In the genomic region with DNA sequence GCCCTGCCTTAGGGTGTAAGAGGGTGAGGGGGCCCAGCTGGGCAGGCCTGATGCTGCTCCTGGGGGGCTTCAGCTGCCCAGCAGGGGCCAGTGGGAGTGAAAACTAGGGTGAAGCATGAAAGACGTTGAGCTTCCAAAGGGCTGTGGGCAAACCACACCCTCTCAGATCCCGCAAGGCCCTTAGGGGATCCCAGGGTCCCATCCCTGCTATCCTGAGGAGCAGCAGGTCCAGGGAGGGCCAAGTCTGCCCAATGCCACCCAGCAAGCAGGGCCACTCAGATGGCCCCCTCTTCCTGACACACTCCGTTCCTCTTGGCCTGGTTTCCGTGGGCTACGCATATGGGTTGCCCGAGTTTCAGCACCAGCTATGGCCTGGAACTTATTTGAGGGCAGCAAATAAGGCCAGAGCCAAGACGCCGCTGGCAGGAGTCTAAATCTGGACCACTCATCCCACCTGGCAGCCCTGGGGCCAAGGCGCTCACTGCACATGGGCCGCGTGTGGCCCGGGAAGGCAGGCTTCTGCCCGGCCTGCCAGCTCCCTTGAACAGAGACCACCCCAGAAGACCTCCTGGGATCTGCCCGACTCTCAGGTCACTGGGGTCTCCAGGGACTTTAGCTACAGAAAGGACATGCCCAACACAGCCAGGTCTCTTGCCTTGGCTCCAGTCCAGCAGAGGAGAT, we compare ENCODE assay signal across 15 cellular contexts. TPM values are rescaled to one million over a fixed set of nuclear protein-coding genes. Genes with fewer than 3 reads are reported as not detected.
DNase-seq lines count a peak whose midpoint lies in the region; ATAC-seq and TF ChIP-seq lines count a peak whose summit lies in the region.
"Had no signal": no experiment of that assay in that cellular context is flagged by ENCODE, and none has a peak within 500 bp of the region (broad histone marks: within the 10 kb centered on the region; RNA-seq: fewer than 3 reads in every experiment).

No MANE protein-coding gene starts in this region.

- H3K27me3 ChIP-seq in HL-60 (ENCODE audit: insufficient read depth, poor library complexity, severe bottlenecking) (no peaks in the 10 kb centered on the region), lower lobe of right lung (ENCODE audit: low read depth) (peaks cover 16% of the 10 kb centered on the region)
- H3K27me3 ChIP-seq: uterus had no signal

- TF ChIP-seq CTCF in HL-60 (IDR thresholded peaks at IDR 0.05; ENCODE audit: insufficient read depth, low read length) (no peak), natural killer cell (IDR thresholded peaks at IDR 0.05) (no peak), lower lobe of right lung (IDR thresholded peaks at IDR 0.05) (no peak)

- H3K27ac ChIP-seq in HL-60 (replicated peaks) (peak overlapping the region; percentile 89), lower lobe of right lung (no peak overlapping the region)
- H3K27ac ChIP-seq: neural progenitor cell, uterus had no signal

- ATAC-seq in activated naive CD8-positive, alpha-beta T cell treated with anti-CD3 and anti-CD28 coated beads, Interleukin-2, amount 10 ng/mL, durations not matched to agents 7 days and 5 days (ENCODE audit: low read depth), result no peak
- no peak for ATAC-seq in natural killer cell
- ATAC-seq in HG03457 (IDR thresholded peaks at IDR 0.05; ENCODE audit: unreplicated experiment), result no peak
- no peak for ATAC-seq in lower lobe of right lung

- peak overlapping the region; percentile 56 for H3K4me3 Mint-ChIP-seq in T-helper 1 cell treated with Interleukin-12 subunit alpha and Interleukin-12 subunit beta and Interleukin-4 antibody, amounts not matched to agents 30 μg/mL and 1 μg/mL, for 36 hours
- H3K4me3 Mint-ChIP-seq in activated naive CD8-positive, alpha-beta T cell treated with anti-CD3 and anti-CD28 coated beads, Interleukin-2, amount 10 ng/mL, durations not matched to agents 7 days and 5 days, result peak overlapping the region; percentile 98
- H3K4me3 Mint-ChIP-seq in natural killer cell, result peak overlapping the region; percentile 55
- H3K4me3 Mint-ChIP-seq: neural progenitor cell had no signal

- peaks cover 49% of the 10 kb centered on the region for H3K4me1 Mint-ChIP-seq in T-helper 1 cell treated with Interleukin-12 subunit alpha and Interleukin-12 subunit beta and Interleukin-4 antibody, amounts not matched to agents 30 μg/mL and 1 μg/mL, for 36 hours (ENCODE audit: low read depth)
- H3K4me1 Mint-ChIP-seq in activated naive CD8-positive, alpha-beta T cell treated with anti-CD3 and anti-CD28 coated beads, Interleukin-2, amount 10 ng/mL, durations not matched to agents 7 days and 5 days, result peaks cover 49% of the 10 kb centered on the region
- peaks cover 50 to 80% of the 10 kb centered on the region in 2 donors for H3K4me1 Mint-ChIP-seq in natural killer cell

- intact Hi-C loops in natural killer cell (cut with micrococcal nuclease), result loop anchor here (5.0 kb wide), 1 partner anchor 68 kb away; the partner anchor contains the start of gene CAMKK1
- intact Hi-C loops in head of caudate nucleus (cut with DNase I), result no loop called here
- intact Hi-C loops in lower lobe of right lung (cut with DNase I), result no loop called here

- H3K4me3 ChIP-seq in HL-60 (replicated peaks; ENCODE audit: insufficient read depth, low read length) (no peak overlapping the region), lower lobe of right lung (no peak overlapping the region)
- H3K4me3 ChIP-seq: neural progenitor cell, smooth muscle cell, uterus had no signal

- H3K27ac Mint-ChIP-seq in T-helper 1 cell treated with Interleukin-12 subunit alpha and Interleukin-12 subunit beta and Interleukin-4 antibody, amounts not matched to agents 30 μg/mL and 1 μg/mL, for 36 hours, result no peak overlapping the region
- peak overlapping the region; percentile 25 for H3K27ac Mint-ChIP-seq in activated naive CD8-positive, alpha-beta T cell treated with anti-CD3 and anti-CD28 coated beads, Interleukin-2, amount 10 ng/mL, durations not matched to agents 7 days and 5 days
- H3K27ac Mint-ChIP-seq in natural killer cell, result peak overlapping the region; percentile 84 to 85
- H3K27ac Mint-ChIP-seq: neural progenitor cell had no signal

- peaks cover 17% of the 10 kb centered on the region for H3K36me3 Mint-ChIP-seq in T-helper 1 cell treated with Interleukin-12 subunit alpha and Interleukin-12 subunit beta and Interleukin-4 antibody, amounts not matched to agents 30 μg/mL and 1 μg/mL, for 36 hours (ENCODE audit: low read depth)
- H3K36me3 Mint-ChIP-seq in activated naive CD8-positive, alpha-beta T cell treated with anti-CD3 and anti-CD28 coated beads, Interleukin-2, amount 10 ng/mL, durations not matched to agents 7 days and 5 days, result peaks cover 18% of the 10 kb centered on the region
- H3K36me3 Mint-ChIP-seq in natural killer cell, result no peaks in the 10 kb centered on the region
- H3K36me3 Mint-ChIP-seq: neural progenitor cell had no signal

- no peaks in the 10 kb centered on the region for H3K9me3 Mint-ChIP-seq in T-helper 1 cell treated with Interleukin-12 subunit alpha and Interleukin-12 subunit beta and Interleukin-4 antibody, amounts not matched to agents 30 μg/mL and 1 μg/mL, for 36 hours
- H3K9me3 Mint-ChIP-seq in activated naive CD8-positive, alpha-beta T cell treated with anti-CD3 and anti-CD28 coated beads, Interleukin-2, amount 10 ng/mL, durations not matched to agents 7 days and 5 days, result no peaks in the 10 kb centered on the region
- no peaks in the 10 kb centered on the region for H3K9me3 Mint-ChIP-seq in natural killer cell
- H3K9me3 Mint-ChIP-seq: neural progenitor cell had no signal

- peaks cover 63% of the 10 kb centered on the region for H3K4me1 ChIP-seq in lower lobe of right lung

- no peaks in the 10 kb centered on the region for H3K9me3 ChIP-seq in lower lobe of right lung
- H3K9me3 ChIP-seq: uterus had no signal

- H3K36me3 ChIP-seq in lower lobe of right lung, result no peaks in the 10 kb centered on the region
- H3K36me3 ChIP-seq: neural progenitor cell, uterus had no signal

- no peaks in the 10 kb centered on the region for H3K27me3 Mint-ChIP-seq in T-helper 1 cell treated with Interleukin-12 subunit alpha and Interleukin-12 subunit beta and Interleukin-4 antibody, amounts not matched to agents 30 μg/mL and 1 μg/mL, for 36 hours (ENCODE audit: low read depth)
- no peaks in the 10 kb centered on the region for H3K27me3 Mint-ChIP-seq in activated naive CD8-positive, alpha-beta T cell treated with anti-CD3 and anti-CD28 coated beads, Interleukin-2, amount 10 ng/mL, durations not matched to agents 7 days and 5 days
- no peaks in the 10 kb centered on the region for H3K27me3 Mint-ChIP-seq in natural killer cell (ENCODE audit: low read depth in 2 of 2)

- DNase-seq in T-helper 1 cell, result no peak
- DNase-seq in HL-60 (ENCODE audit: low read depth in 1 of 2, low spot score in 1 of 2), result no peak
- no peak for DNase-seq in activated naive CD8-positive, alpha-beta T cell treated with anti-CD3 and anti-CD28 coated beads, Interleukin-2, amount 10 ng/mL, durations not matched to agents 7 days and 5 days
- DNase-seq in natural killer cell, result no peak
- DNase-seq in head of caudate nucleus, result no peak
- DNase-seq in lower lobe of right lung, result no peak
- DNase-seq: KG1, kidney, NCI-H2107, uterus had no signal

- POLR2A ChIA-PET in activated naive CD8-positive, alpha-beta T cell treated with anti-CD3 and anti-CD28 coated beads, Interleukin-2, amount 10 ng/mL, durations not matched to agents 7 days and 5 days (lab: Charles Lee), result no interaction called here

RNA-seq across cellular contexts. Expression of gene ATP2A3, which starts 4.2 kb away (rescaled TPM):
- total RNA-seq in activated naive CD8-positive, alpha-beta T cell treated with anti-CD3 and anti-CD28 coated beads, Interleukin-2, amount 10 ng/mL, durations not matched to agents 7 days and 5 days, result 100 to 1,000 TPM; 289 to 297 TPM
- total RNA-seq in natural killer cell (100 to 1,000 TPM; 326 to 397 (median 377) TPM), lower lobe of right lung (45.6 TPM)

RNA-seq across cellular contexts. Expression of gene P2RX1, which starts 43.8 kb away (rescaled TPM):
- total RNA-seq in activated naive CD8-positive, alpha-beta T cell treated with anti-CD3 and anti-CD28 coated beads, Interleukin-2, amount 10 ng/mL, durations not matched to agents 7 days and 5 days, result under 1 TPM; 0.82 to 1.00 TPM
- total RNA-seq in natural killer cell (10 to 100 TPM in 2 of 3 donors, 1 to 10 TPM in 1; 2.3 to 15.3 (median 13.4) TPM), lower lobe of right lung (8.7 TPM)
- total RNA-seq: RPMI7951 had no signal
